ENCODE assay signal across 8 cellular contexts in genomic region chr10:52965938-52966401, GRCh38.
DNase-seq lines count a peak whose midpoint lies in the region; ATAC-seq and TF ChIP-seq lines count a peak whose summit lies in the region.

No MANE protein-coding gene starts in this region.

- H2AFZ ChIP-seq in GM23338 = no peak overlapping the region

- H3K27me3 Mint-ChIP-seq in GM23338 (ENCODE audit: insufficient read depth, low read depth, poor library complexity) = peaks cover 7% of the 10 kb centered on the region
- no peaks in the 10 kb centered on the region for H3K27me3 Mint-ChIP-seq in activated T-cell treated with anti-CD3 and anti-CD28 coated beads, Interleukin-2, amount 50 U/mL, for 4 hours (ENCODE audit: low read depth)

- TF ChIP-seq CTCF in GM23338 (conservative IDR thresholded peaks at IDR 0.05; ENCODE audit: low read depth in 2 of 2) = no peak

- peak overlapping the region; percentile 96 for H3K27ac ChIP-seq in GM23338 (ENCODE audit: low read depth)

- peak; percentile 99 for ATAC-seq in GM18867 (IDR thresholded peaks at IDR 0.05; ENCODE audit: unreplicated experiment)
- peak; percentile 86 for ATAC-seq in GM23338
- peak; percentile 98 for ATAC-seq in HG03521 (IDR thresholded peaks at IDR 0.05; ENCODE audit: unreplicated experiment)
- no peak for ATAC-seq in activated T-cell treated with anti-CD3 and anti-CD28 coated beads, Interleukin-2, amount 50 U/mL, for 4 hours

- H3K9me3 Mint-ChIP-seq in GM23338 = peaks cover 12% of the 10 kb centered on the region
- peaks cover 9% of the 10 kb centered on the region for H3K9me3 Mint-ChIP-seq in activated T-cell treated with anti-CD3 and anti-CD28 coated beads, Interleukin-2, amount 50 U/mL, for 4 hours

- H3K4me1 ChIP-seq in GM23338 (ENCODE audit: insufficient read depth) = peaks cover 36% of the 10 kb centered on the region

- peak overlapping the region; percentile 18; the same call in 1 of the 3 replicates for H3K4me3 Mint-ChIP-seq in GM23338
- no peak overlapping the region for H3K4me3 Mint-ChIP-seq in activated T-cell treated with anti-CD3 and anti-CD28 coated beads, Interleukin-2, amount 50 U/mL, for 4 hours

- DNase-seq in GM23338 (ENCODE audit: low spot score) = peak; percentile 78
- DNase-seq in left kidney (ENCODE audit: low read depth, low spot score) = peak; percentile 62
- DNase-seq in T-helper 9 cell = no peak
- DNase-seq in mucosa of gallbladder (ENCODE audit: low spot score) = no peak
- DNase-seq in HK-2 (ENCODE audit: unreplicated experiment) = no peak
- no peak for DNase-seq in activated T-cell treated with anti-CD3 and anti-CD28 coated beads, Interleukin-2, amount 50 U/mL, for 4 hours

- H3K36me3 ChIP-seq in GM23338 (ENCODE audit: insufficient read depth) = no peaks in the 10 kb centered on the region

- no peaks in the 10 kb centered on the region for H3K27me3 ChIP-seq in GM23338 (ENCODE audit: insufficient read depth)

- H3K4me3 ChIP-seq in GM23338 = no peak overlapping the region

- no peaks in the 10 kb centered on the region for H4K20me1 ChIP-seq in GM23338 (replicated peaks; ENCODE audit: insufficient read depth)

- peaks cover 35% of the 10 kb centered on the region; the same call in 2 of the 3 replicates for H3K36me3 Mint-ChIP-seq in GM23338 (ENCODE audit: low read depth)
- H3K36me3 Mint-ChIP-seq in activated T-cell treated with anti-CD3 and anti-CD28 coated beads, Interleukin-2, amount 50 U/mL, for 4 hours (ENCODE audit: insufficient read depth) = no peaks in the 10 kb centered on the region

- H3K4me2 ChIP-seq in GM23338 = no peak overlapping the region

- H3K9me2 ChIP-seq in GM23338 (ENCODE audit: insufficient read depth) = peaks cover 6% of the 10 kb centered on the region; the same call in 1 of the 2 replicates

- peak overlapping the region; percentile 58; the same call in 1 of the 2 replicates for H3K27ac Mint-ChIP-seq in GM23338

- H3F3A ChIP-seq in GM23338 (replicated peaks; ENCODE audit: low read depth) = no peaks in the 10 kb centered on the region; the same call in 1 of the 2 replicates

- no peaks in the 10 kb centered on the region for H3K79me2 ChIP-seq in GM23338 (replicated peaks; ENCODE audit: insufficient read depth)

- peaks cover 47% of the 10 kb centered on the region for H3K4me1 Mint-ChIP-seq in GM23338
- no peaks in the 10 kb centered on the region for H3K4me1 Mint-ChIP-seq in activated T-cell treated with anti-CD3 and anti-CD28 coated beads, Interleukin-2, amount 50 U/mL, for 4 hours (ENCODE audit: low read depth)

TF ChIP-seq in GM23338, 12 proteins besides CTCF, POLR2A, EP300 and RAD21:
- TF ChIP-seq ZNF462 (CRISPR knock-in tag; IDR thresholded peaks at IDR 0.05) (peak; percentile 66), CREB1 (CRISPR knock-in tag; IDR thresholded peaks at IDR 0.05; ENCODE audit: low read depth) (no peak), JUNB (IDR thresholded peaks at IDR 0.05; ENCODE audit: unreplicated experiment) (no peak), STAT1 (IDR thresholded peaks at IDR 0.05; ENCODE audit: unreplicated experiment) (no peak), POLR2AphosphoS5 (IDR thresholded peaks at IDR 0.05; ENCODE audit: low read depth) (peak; percentile 30; the same call in 1 of the 2 replicates), NANOG (IDR thresholded peaks at IDR 0.05; ENCODE audit: borderline replicate concordance) (peak; percentile 88), ZNF114 (CRISPR knock-in tag; IDR thresholded peaks at IDR 0.05) (0 out of 2 replicates have a peak, but pooled peaks have one; percentile 12), ETS1 (IDR thresholded peaks at IDR 0.05) (no peak)

Comparison
In these comparisons a context has a peak if more than half of its experiments do, and no peak if none do; other contexts are left out.
1. ATAC-seq: peak in GM18867 (single experiment), GM23338 (single experiment) and HG03521 (single experiment); none in activated T-cell treated with anti-CD3 and anti-CD28 coated beads, Interleukin-2, amount 50 U/mL, for 4 hours (0 of 2).
2. DNase-seq: peak in GM23338 (single experiment) and left kidney (single experiment); none in T-helper 9 cell (single experiment), mucosa of gallbladder (single experiment), HK-2 (single experiment) and activated T-cell treated with anti-CD3 and anti-CD28 coated beads, Interleukin-2, amount 50 U/mL, for 4 hours (single experiment).